13 cellular contexts compared by ENCODE assay signal in the genomic region with DNA sequence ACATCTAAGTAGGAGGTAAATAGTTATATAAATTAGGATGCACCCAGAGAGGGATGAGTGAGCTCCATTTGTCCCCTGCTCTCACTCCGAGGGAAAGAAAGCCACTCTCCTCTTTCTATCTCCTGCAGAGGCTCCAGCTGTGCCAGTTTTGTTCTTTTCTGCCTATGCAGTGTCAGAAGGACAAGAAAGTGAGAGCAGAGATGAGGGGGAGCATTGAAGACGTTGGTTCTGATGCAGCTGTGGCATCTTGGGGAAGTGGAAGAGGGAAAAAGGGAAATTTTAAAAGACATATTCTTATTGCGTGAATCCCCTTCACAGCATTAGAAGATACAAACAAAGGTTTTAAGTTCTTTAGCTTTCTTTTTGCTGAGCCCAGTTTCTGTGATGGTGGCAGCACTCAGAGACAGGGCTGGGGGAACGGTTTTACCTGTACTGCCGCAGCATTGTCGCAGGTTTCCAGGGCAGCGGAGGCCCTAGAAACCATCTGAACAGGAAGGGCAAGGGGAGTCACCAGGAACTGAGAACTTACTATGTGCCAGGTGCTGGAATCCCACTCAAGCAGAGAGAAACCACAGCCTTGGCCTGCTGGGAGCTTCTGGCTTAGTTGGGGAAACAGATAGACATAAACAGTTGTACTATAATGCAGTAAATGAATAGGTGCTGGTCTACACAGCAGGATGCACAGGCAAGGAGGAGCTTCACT. TPM values are rescaled to one million over a fixed set of nuclear protein-coding genes. Genes with fewer than 3 reads are reported as not detected.
DNase-seq lines count a peak whose midpoint lies in the region; ATAC-seq and TF ChIP-seq lines count a peak whose summit lies in the region.
"Had no signal": no experiment of that assay in that cellular context is flagged by ENCODE, and none has a peak within 500 bp of the region (broad histone marks: within the 10 kb centered on the region; RNA-seq: fewer than 3 reads in every experiment).

No MANE protein-coding gene starts in this region.

- H3K36me3 ChIP-seq in Loucy (ENCODE audit: insufficient read depth, low read length) (no peaks in the 10 kb centered on the region), aorta (ENCODE audit: control insufficient read depth in 1 of 2, insufficient read depth in 2 of 2, low read length in 1 of 2) (no peaks in the 10 kb centered on the region), gastrocnemius medialis (no peaks in the 10 kb centered on the region)
- H3K36me3 ChIP-seq: gastroesophageal sphincter had no signal

- H3K27ac ChIP-seq in aorta (ENCODE audit: low read depth in 1 of 2, low read length in 2 of 2), result no peak overlapping the region
- H3K27ac ChIP-seq in gastrocnemius medialis, result no peak overlapping the region
- H3K27ac ChIP-seq: gastroesophageal sphincter had no signal

- intact Hi-C loops in aorta (cut with DNase I), result no loop called here
- intact Hi-C loops in gastrocnemius medialis (cut with DNase I; ENCODE audit: low total_unique reads), result no loop called here

- in situ Hi-C loops in gastrocnemius medialis (cut with MboI; ENCODE audit: low sequenced_read_pairs in 4 of 4), result no loop called here

- H3K4me1 ChIP-seq in Loucy (ENCODE audit: insufficient read depth, low read length, poor library complexity, severe bottlenecking) (peaks cover 16% of the 10 kb centered on the region), aorta (ENCODE audit: control insufficient read depth in 1 of 2, insufficient read depth in 2 of 2, low read length in 2 of 2) (no peaks in the 10 kb centered on the region), gastrocnemius medialis (no peaks in the 10 kb centered on the region)
- H3K4me1 ChIP-seq: Caco-2 had no signal

- H3K4me3 ChIP-seq in Loucy (ENCODE audit: low read length, poor library complexity, severe bottlenecking) (no peak overlapping the region), aorta (ENCODE audit: low read length in 2 of 2) (no peak overlapping the region), gastrocnemius medialis (no peak overlapping the region)
- H3K4me3 ChIP-seq: gastroesophageal sphincter had no signal

- H3K9me2 ChIP-seq in Loucy (replicated peaks; ENCODE audit: low read depth, low read length), result no peaks in the 10 kb centered on the region
- H3K9me2 ChIP-seq: SK-N-SH had no signal

- no peaks in the 10 kb centered on the region for H3K79me2 ChIP-seq in Loucy (ENCODE audit: insufficient read depth, low read length)

- no peak overlapping the region for H3K4me2 ChIP-seq in Loucy (ENCODE audit: low read depth, low read length, poor library complexity, severe bottlenecking)
- H3K4me2 ChIP-seq: SK-N-SH had no signal

- DNase-seq in aorta (no peak), gastrocnemius medialis (no peak)
- DNase-seq: Caco-2, NCI-H1417 treated with DMSO at 0.1 percent for 48 hours, SK-N-SH had no signal

- no peaks in the 10 kb centered on the region for H3K27me3 ChIP-seq in Loucy (ENCODE audit: insufficient read depth, low read length, poor library complexity, severe bottlenecking)
- no peaks in the 10 kb centered on the region for H3K27me3 ChIP-seq in aorta (ENCODE audit: control insufficient read depth in 1 of 2, insufficient read depth in 2 of 2, low read length in 1 of 2)
- H3K27me3 ChIP-seq in gastrocnemius medialis, result no peaks in the 10 kb centered on the region
- H3K27me3 ChIP-seq: gastroesophageal sphincter had no signal

- no peaks in the 10 kb centered on the region for H4K20me1 ChIP-seq in Loucy (ENCODE audit: insufficient read depth, low read length, poor library complexity, severe bottlenecking)

- WGBS in aorta, 2 donors, result 85 to 87% methylated on average over 7 of the region's 7 CpGs

- H2AFZ ChIP-seq in Loucy (ENCODE audit: low read length), result 0 out of 2 replicates have a peak overlapping the region, but pooled peaks have one; percentile 24

- H3F3A ChIP-seq in Loucy (ENCODE audit: low read depth), result no peaks in the 10 kb centered on the region

- no peak for TF ChIP-seq POLR2A in gastrocnemius medialis (IDR thresholded peaks at IDR 0.05)

- ATAC-seq in GM19455 (IDR thresholded peaks at IDR 0.05; ENCODE audit: unreplicated experiment) (peak; percentile 51), HG02870 (IDR thresholded peaks at IDR 0.05; ENCODE audit: unreplicated experiment) (peak; percentile 38), aorta (ENCODE audit: low FRiP score) (peak; percentile 22), GM18520 (IDR thresholded peaks at IDR 0.05; ENCODE audit: unreplicated experiment) (no peak), GM18873 (IDR thresholded peaks at IDR 0.05; ENCODE audit: low FRiP score, unreplicated experiment) (no peak), gastrocnemius medialis (no peak)
- ATAC-seq: gastroesophageal sphincter, HCT116, WTC11 had no signal

- no peaks in the 10 kb centered on the region for H3K9me3 ChIP-seq in Loucy (ENCODE audit: insufficient read depth, low read depth, low read length)
- H3K9me3 ChIP-seq in aorta (ENCODE audit: control insufficient read depth, low read length), result no peaks in the 10 kb centered on the region
- no peaks in the 10 kb centered on the region for H3K9me3 ChIP-seq in gastrocnemius medialis
- H3K9me3 ChIP-seq: Caco-2, gastroesophageal sphincter, SK-N-SH had no signal

- H3K9ac ChIP-seq in Loucy (ENCODE audit: low read depth, low read length, poor library complexity, severe bottlenecking), result no peak overlapping the region
- H3K9ac ChIP-seq: SK-N-SH had no signal

- TF ChIP-seq CTCF in Loucy (conservative IDR thresholded peaks at IDR 0.05; ENCODE audit: low read length), result no peak
- no peak for TF ChIP-seq CTCF in gastrocnemius medialis (IDR thresholded peaks at IDR 0.05 in 4 of 5, conservative IDR thresholded peaks at IDR 0.05 in 1 of 5)

RNA-seq across cellular contexts. Expression of gene USP24, which starts 44.9 kb away (rescaled TPM):
- total RNA-seq in aorta, result 10 to 100 TPM; 45.8 to 54.4 TPM
- 10 to 100 TPM in 1 of 2 donors, 1 to 10 TPM in 1; 4.4 to 13.9 TPM for polyA plus RNA-seq in aorta
- 100 to 1,000 TPM in 1 of 4 donors, 10 to 100 TPM in 3; 77.3 to 102 (median 90.8) TPM for total RNA-seq in gastrocnemius medialis

Comparison
In these comparisons a context has a peak if more than half of its experiments do, and no peak if none do; other contexts are left out.
1. ATAC-seq: peak in GM19455 (single experiment), HG02870 (single experiment) and aorta (single experiment); none in GM18520 (single experiment), GM18873 (single experiment) and gastrocnemius medialis (0 of 2).